7 cellular contexts compared by ENCODE assay signal in the genomic region with DNA sequence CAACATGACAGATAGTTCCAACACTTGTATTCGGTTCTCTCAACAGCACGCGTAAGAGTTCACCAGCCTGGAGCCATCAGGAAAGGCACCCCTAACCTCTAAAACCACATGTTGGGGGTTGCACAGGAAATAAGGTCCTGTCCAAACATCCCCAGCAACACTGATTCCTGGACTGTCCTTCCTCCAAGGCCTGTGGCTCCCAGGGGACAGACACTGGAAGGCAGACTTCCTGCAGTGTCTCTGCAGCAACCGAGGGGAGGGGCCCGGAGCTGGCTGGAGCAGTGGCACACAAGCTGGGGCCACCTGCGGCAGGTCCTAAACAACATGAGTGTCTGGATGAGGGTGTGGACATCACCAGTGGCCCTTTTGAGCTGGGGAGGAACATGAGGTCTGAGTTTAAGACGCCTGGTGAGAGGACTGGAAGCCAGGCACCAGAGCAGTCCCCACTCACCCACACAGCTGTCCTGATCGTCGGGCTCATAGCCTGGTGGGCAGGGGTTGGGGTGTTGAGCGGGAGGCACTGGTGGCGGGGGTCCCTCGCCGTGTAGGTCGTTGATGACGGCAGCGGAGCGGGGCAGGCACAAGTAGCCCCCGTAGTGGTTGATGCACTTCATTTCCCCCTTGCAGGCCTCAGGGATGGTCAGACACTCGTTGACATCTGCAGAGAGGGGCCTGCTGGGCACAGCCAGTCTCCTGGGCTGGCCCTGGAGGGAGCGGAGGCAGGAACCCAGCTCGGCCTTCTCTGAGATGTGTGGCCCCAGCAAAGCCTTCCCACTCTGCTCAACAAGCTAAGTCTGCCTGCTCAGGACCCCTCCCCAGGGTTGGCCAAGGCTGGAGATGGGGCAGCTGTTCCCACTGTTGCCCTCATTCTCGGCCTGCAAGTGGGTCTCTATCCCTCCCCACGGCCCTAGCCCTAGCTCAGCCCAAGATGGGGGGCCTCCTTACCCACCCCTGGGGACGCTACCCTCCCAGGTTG. TPM values are rescaled to one million over a fixed set of nuclear protein-coding genes. Genes with fewer than 3 reads are reported as not detected.
DNase-seq lines count a peak whose midpoint lies in the region; ATAC-seq, FAIRE-seq and TF ChIP-seq lines count a peak whose summit lies in the region.
"Had no signal": no experiment of that assay in that cellular context is flagged by ENCODE, and none has a peak within 500 bp of the region (broad histone marks: within the 10 kb centered on the region; RNA-seq: fewer than 3 reads in every experiment).

No MANE protein-coding gene starts in this region.

- no peaks in the 10 kb centered on the region for H3K27me3 ChIP-seq in astrocyte (ENCODE audit: insufficient read depth, low read length)
- H3K27me3 ChIP-seq in neural progenitor cell = peaks cover 17% of the 10 kb centered on the region

- no peaks in the 10 kb centered on the region for H3K27me3 Mint-ChIP-seq in astrocyte (ENCODE audit: low read depth, unreplicated experiment)
- peaks cover 17% of the 10 kb centered on the region for H3K27me3 Mint-ChIP-seq in neural progenitor cell (ENCODE audit: insufficient read depth, low read depth)

- H2AFZ ChIP-seq in astrocyte (ENCODE audit: low read depth, low read length) = no peak overlapping the region
- H2AFZ ChIP-seq in neural progenitor cell (replicated peaks) = no peak overlapping the region

- H3K27ac ChIP-seq in astrocyte (ENCODE audit: low read depth, low read length) (no peak overlapping the region), neural progenitor cell (no peak overlapping the region)

- no peaks in the 10 kb centered on the region for H3K9me3 Mint-ChIP-seq in astrocyte (ENCODE audit: unreplicated experiment)
- no peaks in the 10 kb centered on the region for H3K9me3 Mint-ChIP-seq in neural progenitor cell

- peaks cover 47% of the 10 kb centered on the region for H3K79me2 ChIP-seq in astrocyte (ENCODE audit: insufficient read depth, low read length)
- H3K79me2 ChIP-seq in neural progenitor cell (ENCODE audit: low read depth) = no peaks in the 10 kb centered on the region

- DNase-seq in GM12892 (ENCODE audit: insufficient read length) (no peak), astrocyte (ENCODE audit: low read depth) (no peak), neural progenitor cell (ENCODE audit: low spot score) (no peak), NCI-H2171 (lab: John Stamatoyannopoulos, UW) (no peak), D341Med (ENCODE audit: low spot score) (no peak)
- DNase-seq: NCI-H748 treated with DMSO at 0.1 percent for 48 hours had no signal

- H3K36me3 Mint-ChIP-seq in astrocyte (ENCODE audit: low read depth, unreplicated experiment) (peaks cover 7% of the 10 kb centered on the region), neural progenitor cell (no peaks in the 10 kb centered on the region)

- H3K4me1 ChIP-seq in astrocyte (ENCODE audit: insufficient read depth, low read length) (peaks cover 33% of the 10 kb centered on the region), neural progenitor cell (peaks cover 4% of the 10 kb centered on the region)

- TF ChIP-seq CTCF in astrocyte (IDR thresholded peaks at IDR 0.05; ENCODE audit: insufficient read depth, low read depth, low read length) = no peak
- TF ChIP-seq CTCF in neural progenitor cell (IDR thresholded peaks at IDR 0.05) = no peak

- no peak for ATAC-seq in HG02623 (IDR thresholded peaks at IDR 0.05; ENCODE audit: unreplicated experiment)

- H3K4me3 Mint-ChIP-seq in astrocyte (ENCODE audit: unreplicated experiment) (peak overlapping the region; percentile 80), neural progenitor cell (peak overlapping the region; percentile 62)

- peaks cover 28% of the 10 kb centered on the region for H3F3A ChIP-seq in neural progenitor cell (ENCODE audit: low read depth)

- H3K4me1 Mint-ChIP-seq in astrocyte (ENCODE audit: low read depth, unreplicated experiment) (peaks cover 14% of the 10 kb centered on the region), neural progenitor cell (peaks cover 35% of the 10 kb centered on the region)

- peaks cover 54% of the 10 kb centered on the region for H4K20me1 ChIP-seq in astrocyte (ENCODE audit: insufficient read depth, low read length)
- H4K20me1 ChIP-seq in neural progenitor cell (ENCODE audit: low read depth) = peaks cover 11% of the 10 kb centered on the region

- H3K9ac ChIP-seq in astrocyte (ENCODE audit: low read length) (peak overlapping the region; percentile 92), neural progenitor cell (no peak overlapping the region)

- H3K4me3 ChIP-seq in astrocyte (ENCODE audit: insufficient read depth, low read depth, low read length) (peak overlapping the region; percentile 68), neural progenitor cell (no peak overlapping the region)

- H3K9me3 ChIP-seq in astrocyte (ENCODE audit: insufficient read depth, low read depth, low read length) (no peaks in the 10 kb centered on the region), neural progenitor cell (ENCODE audit: low read depth) (no peaks in the 10 kb centered on the region)

- FAIRE-seq in GM12892 (lab: Jason Lieb, UNC) (peak; percentile 75), astrocyte (lab: Jason Lieb, UNC) (no peak)

- peak overlapping the region; percentile 50 for H3K27ac Mint-ChIP-seq in astrocyte (ENCODE audit: unreplicated experiment)
- H3K27ac Mint-ChIP-seq in neural progenitor cell = peak overlapping the region; percentile 25

- H3K36me3 ChIP-seq in astrocyte (ENCODE audit: insufficient read depth, low read length) (peaks cover 14% of the 10 kb centered on the region), neural progenitor cell (no peaks in the 10 kb centered on the region)

- TF ChIP-seq POLR2A in GM12892 (IDR thresholded peaks at IDR 0.05; ENCODE audit: low read depth, low read length) = peak; percentile 27

- H3K4me2 ChIP-seq in astrocyte (ENCODE audit: low read length) (peak overlapping the region; percentile 100), neural progenitor cell (peak overlapping the region; percentile 97)

RNA-seq across cellular contexts. Expression of a gene that starts 1.6 kb away (rescaled TPM):
- polyA plus RNA-seq in GM12892 (2012; ENCODE audit: missing spikeins) = 8.5 TPM
- 97.3 and 119 TPM in 2 replicates for total RNA-seq in astrocyte
- total RNA-seq in neural progenitor cell (ENCODE audit: low replicate concordance) = 9.2 and 25.1 TPM in 2 replicates

RNA-seq across cellular contexts. Expression of a gene that starts 8.6 kb away (rescaled TPM):
- polyA plus RNA-seq in GM12892 (2012; ENCODE audit: missing spikeins) = 2.0 TPM
- not detected in 2 replicates for total RNA-seq in astrocyte
- not detected in 2 replicates for total RNA-seq in neural progenitor cell (ENCODE audit: low replicate concordance)

RNA-seq across cellular contexts. Expression of a gene that starts 10.8 kb away (rescaled TPM):
- polyA plus RNA-seq in GM12892 (2012; ENCODE audit: missing spikeins) = 51.3 TPM
- total RNA-seq in astrocyte = 59.9 and 64.3 TPM in 2 replicates
- 36.8 and 42.4 TPM in 2 replicates for total RNA-seq in neural progenitor cell (ENCODE audit: low replicate concordance)

RNA-seq across cellular contexts. Expression of a gene that starts 13.0 kb away (rescaled TPM):
- polyA plus RNA-seq in GM12892 (2012; ENCODE audit: missing spikeins) = 777 TPM
- total RNA-seq in astrocyte = 1,793 and 1,931 TPM in 2 replicates
- total RNA-seq in neural progenitor cell (ENCODE audit: low replicate concordance) = 704 and 971 TPM in 2 replicates

RNA-seq across cellular contexts. Expression of a gene that starts 17.3 kb away (rescaled TPM):
- polyA plus RNA-seq in GM12892 (2012; ENCODE audit: missing spikeins) = 66.8 TPM
- total RNA-seq in astrocyte (67.4 and 68.7 TPM in 2 replicates), neural progenitor cell (ENCODE audit: low replicate concordance) (92.1 and 113 TPM in 2 replicates)
